9 cellular contexts compared by ENCODE assay signal in the genomic region with DNA sequence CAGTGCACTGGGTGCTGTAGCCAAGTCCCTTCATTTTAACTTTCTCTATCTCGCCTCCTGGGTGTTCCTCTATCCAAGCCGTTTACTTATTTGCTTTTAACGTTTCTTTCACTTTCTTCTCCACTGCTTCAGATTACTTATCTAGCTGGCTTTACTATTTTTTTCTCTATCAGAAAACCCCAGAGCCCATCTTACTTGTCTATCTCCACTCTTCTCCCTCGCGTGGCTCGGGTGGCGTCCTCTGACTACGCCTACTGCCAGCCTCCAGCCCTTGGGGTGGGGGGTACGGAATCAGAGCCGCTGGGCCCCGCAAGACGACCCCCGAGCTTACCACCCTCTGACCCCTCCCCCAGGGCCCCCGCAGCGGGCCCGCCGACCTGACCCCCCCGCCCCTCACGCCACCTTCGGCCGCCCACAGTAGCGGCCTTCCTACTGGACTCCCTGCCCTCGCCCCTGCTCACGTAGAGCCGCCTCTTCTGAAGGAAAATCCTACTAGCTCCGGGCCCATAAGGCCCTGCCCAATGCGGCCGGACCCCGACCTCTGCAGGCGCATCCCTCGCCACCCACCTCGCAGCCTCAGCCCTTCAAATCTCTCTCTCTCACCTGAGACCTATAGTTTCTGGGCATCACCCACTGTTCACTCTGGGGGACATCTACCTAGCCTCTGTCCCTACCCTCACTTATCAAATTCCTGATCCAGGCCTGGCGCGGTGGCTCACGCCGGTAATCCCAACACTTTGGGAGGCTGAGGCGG. TPM values are rescaled to one million over a fixed set of nuclear protein-coding genes. Genes with fewer than 3 reads are reported as not detected.
A peak's percentile ranks its signal among the peaks of the same experiment; 100 is the strongest.
DNase-seq lines count a peak whose midpoint lies in the region; ATAC-seq and TF ChIP-seq lines count a peak whose summit lies in the region.
"Had no signal": no experiment of that assay in that cellular context is flagged by ENCODE, and none has a peak within 500 bp of the region (broad histone marks: within the 10 kb centered on the region; RNA-seq: fewer than 3 reads in every experiment).

No MANE protein-coding gene starts in this region.

- H3K4me3 Mint-ChIP-seq in CD14-positive monocyte (peak overlapping the region; percentile 98 to 99), IgD-negative memory B cell (peak overlapping the region; percentile 82 to 100 (median 95))
- peak overlapping the region; percentile 87 to 98 (median 92) for H3K4me3 Mint-ChIP-seq in naive thymus-derived CD8-positive, alpha-beta T cell

- peak overlapping the region; percentile 66 to 76 for H3K9ac ChIP-seq in duodenal mucosa (ENCODE audit: low read depth in 1 of 2, low read length in 2 of 2)

- TF ChIP-seq CTCF in CD14-positive monocyte (IDR thresholded peaks at IDR 0.05) (no peak), omental fat pad (IDR thresholded peaks at IDR 0.05) (no peak)

- no peaks in the 10 kb centered on the region for H3K9me3 ChIP-seq in duodenal mucosa (ENCODE audit: control insufficient read depth in 1 of 2, low read length in 2 of 2)

- H3K36me3 Mint-ChIP-seq in CD14-positive monocyte (peaks cover 0 to 10% of the 10 kb centered on the region in 2 donors), IgD-negative memory B cell (peaks cover 1% of the 10 kb centered on the region)
- H3K36me3 Mint-ChIP-seq in naive thymus-derived CD8-positive, alpha-beta T cell = no peaks in the 10 kb centered on the region

- DNase-seq in CD14-positive monocyte (ENCODE audit: low spot score) (no peak), omental fat pad (ENCODE audit: low spot score) (no peak), C1 segment of cervical spinal cord (lab: John Stamatoyannopoulos, UW) (no peak), cerebellar nuclear complex (lab: John Stamatoyannopoulos, UW) (no peak)
- peak in 2 of 10 donors; percentile 20 to 43 for DNase-seq in naive thymus-derived CD8-positive, alpha-beta T cell
- DNase-seq in stimulated activated CD4-positive, alpha-beta T cell treated with anti-CD3 and anti-CD28 coated beads, Interleukin-12 subunit alpha, Interleukin-12 subunit beta, amount 100 ng/mL, for 4 hours = no peak

- POLR2A ChIA-PET in naive thymus-derived CD8-positive, alpha-beta T cell (lab: Charles Lee) = interaction anchor here (0.6 to 3.2 kb wide), 13 partner anchors 9 to 704 kb away, joined by 3 to 34 read pairs (median 4); a partner anchor contains a TSS

- H3K9me3 Mint-ChIP-seq in CD14-positive monocyte = no peaks in the 10 kb centered on the region
- no peaks in the 10 kb centered on the region for H3K9me3 Mint-ChIP-seq in IgD-negative memory B cell
- H3K9me3 Mint-ChIP-seq in naive thymus-derived CD8-positive, alpha-beta T cell = no peaks in the 10 kb centered on the region

- peak in 1 of 2 donors; percentile 39 for ATAC-seq in naive thymus-derived CD8-positive, alpha-beta T cell
- no peak for ATAC-seq in omental fat pad (ENCODE audit: low FRiP score)

- no peaks in the 10 kb centered on the region for H3K36me3 ChIP-seq in duodenal mucosa (ENCODE audit: control insufficient read depth in 1 of 2, insufficient read depth in 2 of 2, low read length in 2 of 2)

- intact Hi-C loops in CD14-positive monocyte (cut with micrococcal nuclease) = no loop called here

- H3K27me3 Mint-ChIP-seq in CD14-positive monocyte (ENCODE audit: low read depth in 3 of 3) (peaks cover 5 to 6% (median 6%) of the 10 kb centered on the region in 3 donors), IgD-negative memory B cell (no peaks in the 10 kb centered on the region)
- no peaks in the 10 kb centered on the region for H3K27me3 Mint-ChIP-seq in naive thymus-derived CD8-positive, alpha-beta T cell

- peaks cover 0 to 3% of the 10 kb centered on the region in 2 donors for H3K27me3 ChIP-seq in duodenal mucosa (ENCODE audit: control insufficient read depth in 1 of 2, insufficient read depth in 2 of 2, low read length in 2 of 2)

- H3K4me1 Mint-ChIP-seq in CD14-positive monocyte (peaks cover 26% of the 10 kb centered on the region), IgD-negative memory B cell (peaks cover 1 to 18% (median 14%) of the 10 kb centered on the region in 3 donors)
- H3K4me1 Mint-ChIP-seq in naive thymus-derived CD8-positive, alpha-beta T cell = peaks cover 13 to 38% (median 32%) of the 10 kb centered on the region in 4 donors

- peak overlapping the region in 6 of 7 donors; percentile 28 to 82 (median 58) for H3K27ac Mint-ChIP-seq in CD14-positive monocyte
- H3K27ac Mint-ChIP-seq in IgD-negative memory B cell = peak overlapping the region; percentile 2 to 91 (median 75)
- H3K27ac Mint-ChIP-seq in naive thymus-derived CD8-positive, alpha-beta T cell = peak overlapping the region; percentile 65 to 95 (median 89)

- H3K4me3 ChIP-seq in duodenal mucosa (ENCODE audit: low read depth in 1 of 2, low read length in 2 of 2) = peak overlapping the region; percentile 79 to 82

- peak overlapping the region; percentile 78 for H3K27ac ChIP-seq in duodenal mucosa (ENCODE audit: low read depth, low read length)

- H3K4me1 ChIP-seq in duodenal mucosa (ENCODE audit: control insufficient read depth in 1 of 2, insufficient read depth in 2 of 2, low read length in 2 of 2) = peaks cover 18 to 35% of the 10 kb centered on the region in 2 donors

RNA-seq across cellular contexts. Expression of a gene that starts 1.0 kb away (rescaled TPM):
- polyA plus RNA-seq in CD14-positive monocyte = 1 to 10 TPM; 7.3 to 7.7 TPM
- 3.9 TPM for polyA plus RNA-seq in IgD-negative memory B cell
- total RNA-seq in naive thymus-derived CD8-positive, alpha-beta T cell = 10 to 100 TPM; 35.8 to 36.4 TPM
- 1 to 10 TPM; 3.0 to 5.6 (median 5.2) TPM for polyA plus RNA-seq in naive thymus-derived CD8-positive, alpha-beta T cell
- total RNA-seq in omental fat pad = 10 to 100 TPM; 39.4 to 92.2 (median 70.8) TPM

RNA-seq across cellular contexts. Expression of a gene that starts 10.8 kb away (rescaled TPM):
- polyA plus RNA-seq in CD14-positive monocyte (under 1 TPM; 0.20 to 0.25 TPM), IgD-negative memory B cell (not detected)
- 1 to 10 TPM; 2.9 to 3.1 TPM for total RNA-seq in naive thymus-derived CD8-positive, alpha-beta T cell
- 1 to 10 TPM in 2 of 3 donors, under 1 TPM in 1; 0.50 to 1.5 (median 1.1) TPM for polyA plus RNA-seq in naive thymus-derived CD8-positive, alpha-beta T cell
- total RNA-seq in omental fat pad = under 1 TPM in 2 of 4 donors, not detected in 2; 0.24 to 0.63 TPM
- total RNA-seq: glomerular endothelial cell had no signal

RNA-seq across cellular contexts. Expression of a gene that starts 25.5 kb away (rescaled TPM):
- under 1 TPM in 1 of 2 donors, not detected in 1; 0.17 TPM for polyA plus RNA-seq in CD14-positive monocyte
- 0.81 TPM for polyA plus RNA-seq in IgD-negative memory B cell
- total RNA-seq in naive thymus-derived CD8-positive, alpha-beta T cell = 10 to 100 TPM; 14.1 to 14.7 TPM
- under 1 TPM; 0.52 to 0.84 (median 0.80) TPM for polyA plus RNA-seq in naive thymus-derived CD8-positive, alpha-beta T cell
- total RNA-seq in omental fat pad = 10 to 100 TPM in 3 of 4 donors, 1 to 10 TPM in 1; 7.7 to 52.2 (median 13.0) TPM

RNA-seq across cellular contexts. Expression of a gene that starts 29.8 kb away (rescaled TPM):
- polyA plus RNA-seq in CD14-positive monocyte (100 to 1,000 TPM; 117 to 124 TPM), IgD-negative memory B cell (45.3 TPM)
- total RNA-seq in naive thymus-derived CD8-positive, alpha-beta T cell = 100 to 1,000 TPM; 151 to 157 TPM
- 10 to 100 TPM; 29.0 to 47.9 (median 40.4) TPM for polyA plus RNA-seq in naive thymus-derived CD8-positive, alpha-beta T cell
- 1 to 10 TPM; 4.0 to 8.7 (median 4.8) TPM for total RNA-seq in omental fat pad

RNA-seq across cellular contexts. Expression of a gene that starts 32.8 kb away (rescaled TPM):
- polyA plus RNA-seq in CD14-positive monocyte (100 to 1,000 TPM; 609 to 798 TPM), IgD-negative memory B cell (510 TPM)
- 100 to 1,000 TPM; 127 to 138 TPM for total RNA-seq in naive thymus-derived CD8-positive, alpha-beta T cell
- 100 to 1,000 TPM; 450 to 514 (median 493) TPM for polyA plus RNA-seq in naive thymus-derived CD8-positive, alpha-beta T cell
- total RNA-seq in omental fat pad = 10 to 100 TPM; 29.9 to 53.0 (median 45.3) TPM
